ENCODE assay signal across 1 cellular context in the genomic region with DNA sequence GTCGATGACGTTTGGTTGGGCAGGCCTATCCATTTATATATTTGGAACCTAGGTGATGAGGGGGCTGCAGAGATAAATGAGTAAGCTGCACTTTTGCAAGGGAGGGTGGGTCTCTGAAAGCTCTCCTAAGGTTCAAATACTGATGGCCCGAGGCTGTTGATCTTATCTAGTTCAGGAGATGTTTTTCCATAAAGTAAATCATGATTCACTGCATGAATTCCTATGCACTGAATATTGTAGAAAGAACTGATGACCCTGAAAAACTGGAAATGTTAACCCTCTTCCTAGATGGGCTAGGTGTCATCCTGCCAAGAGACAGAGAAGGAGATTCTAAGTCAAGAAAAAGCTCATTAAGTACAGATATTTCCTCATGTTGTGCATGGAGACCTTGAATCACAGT.
TF ChIP-seq lines count a peak whose summit lies in the region.

No MANE protein-coding gene starts in this region.

TF ChIP-seq in IMR-90, 13 proteins besides CTCF, POLR2A, EP300 and RAD21 (continued from another document):
- TF ChIP-seq MAFK (IDR thresholded peaks at IDR 0.05; ENCODE audit: low read depth, low read length) (no peak), RCOR1 (IDR thresholded peaks at IDR 0.05; ENCODE audit: insufficient replicate concordance, low read length) (no peak), RFX5 (IDR thresholded peaks at IDR 0.05; ENCODE audit: low read depth, low read length) (no peak), MXI1 (IDR thresholded peaks at IDR 0.05; ENCODE audit: borderline replicate concordance, low read depth, low read length) (no peak), MAZ (IDR thresholded peaks at IDR 0.05; ENCODE audit: borderline replicate concordance, low read depth, low read length) (no peak)
